In the genomic region with DNA sequence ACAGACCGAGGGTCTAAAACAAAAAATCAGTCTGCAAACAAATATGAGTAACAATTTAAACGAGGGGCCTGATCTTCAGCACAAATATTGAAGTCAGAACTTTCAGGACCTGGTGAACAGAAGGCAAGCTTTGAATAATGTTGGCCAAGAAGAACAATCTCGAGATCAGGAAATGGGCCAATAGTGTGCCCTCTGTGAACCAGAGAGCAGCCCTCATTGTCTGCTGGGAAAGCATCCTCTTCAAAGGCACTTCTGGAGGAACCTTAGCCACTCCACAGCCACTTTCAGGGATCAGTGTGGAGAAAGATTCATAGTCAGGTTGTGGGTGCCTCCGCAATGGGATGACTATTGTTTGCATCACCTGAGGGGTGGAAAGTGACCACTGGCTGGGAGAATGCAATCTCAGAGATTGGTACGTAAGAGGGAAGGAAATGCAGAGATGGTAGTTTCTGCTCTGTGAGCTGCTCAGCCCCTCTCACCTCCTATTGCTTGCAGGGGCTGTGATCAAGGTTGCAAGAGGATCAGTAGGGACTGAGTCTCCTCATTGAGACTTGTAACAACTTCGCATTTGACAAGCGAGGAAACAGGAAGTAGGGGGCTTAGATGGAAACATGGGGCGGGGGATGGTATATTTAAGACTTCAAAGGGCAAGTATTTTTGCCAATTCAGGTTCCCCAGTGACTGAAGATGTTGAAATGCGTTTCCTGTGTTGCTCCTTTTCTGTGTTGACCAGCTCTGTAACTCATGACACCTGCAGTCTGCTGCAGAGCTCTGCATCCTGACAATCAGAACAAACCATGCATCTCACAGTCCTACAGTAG, we compare ENCODE assay signal across 9 cellular contexts. TPM values are rescaled to one million over a fixed set of nuclear protein-coding genes. Genes with fewer than 3 reads are reported as not detected.
DNase-seq lines count a peak whose midpoint lies in the region; ATAC-seq and TF ChIP-seq lines count a peak whose summit lies in the region.
"Had no signal": no experiment of that assay in that cellular context is flagged by ENCODE, and none has a peak within 500 bp of the region (broad histone marks: within the 10 kb centered on the region; RNA-seq: fewer than 3 reads in every experiment).

No MANE protein-coding gene starts in this region.

- TF ChIP-seq CTCF in HFFc6 (IDR thresholded peaks at IDR 0.05) (no peak), right lobe of liver (IDR thresholded peaks at IDR 0.05) (no peak), GM13976 (IDR thresholded peaks at IDR 0.05; ENCODE audit: borderline replicate concordance, control extremely low read depth, extremely low read depth, insufficient read depth, missing control alignments) (no peak)

- no peak overlapping the region for H3K4me3 ChIP-seq in SK-N-MC
- H3K4me3 ChIP-seq in right lobe of liver: no peak overlapping the region
- H3K4me3 ChIP-seq: skin epidermis had no signal

- in situ Hi-C loops in GM13976 (cut with MboI; ENCODE audit: low sequenced_read_pairs, unreplicated experiment): no loop called here

- H3K9me3 ChIP-seq in SK-N-MC (ENCODE audit: low read depth, low read length) (no peaks in the 10 kb centered on the region), right lobe of liver (no peaks in the 10 kb centered on the region)

- WGBS in right lobe of liver (ENCODE audit: insufficient coverage, low coverage, low lambda C conversion rate, missing lambda C conversion rate): 47% methylated on average over 8 of the region's 9 CpGs

- H3K9me3 Mint-ChIP-seq in HFFc6: peaks cover 4% of the 10 kb centered on the region; the same call in 1 of the 2 replicates

- peaks cover 45% of the 10 kb centered on the region for H3K4me1 Mint-ChIP-seq in HFFc6 (ENCODE audit: low read depth)

- H3K36me3 Mint-ChIP-seq in HFFc6 (ENCODE audit: low read depth): peaks cover 4% of the 10 kb centered on the region; the same call in 1 of the 2 replicates

- no peak for TF ChIP-seq POLR2A in right lobe of liver (IDR thresholded peaks at IDR 0.05)

- H3K9ac ChIP-seq in SK-N-MC (ENCODE audit: insufficient read length): no peak overlapping the region

- H3K27ac ChIP-seq in SK-N-MC (peak overlapping the region; percentile 65; the same call in 1 of the 2 replicates), right lobe of liver (no peak overlapping the region)

- H3K36me3 ChIP-seq in SK-N-MC (ENCODE audit: insufficient read depth, low read length) (no peaks in the 10 kb centered on the region), right lobe of liver (no peaks in the 10 kb centered on the region)

- no peak overlapping the region for H3K4me3 Mint-ChIP-seq in HFFc6

- H3K4me1 ChIP-seq in right lobe of liver: peaks cover 0 to 8% (median 0%) of the 10 kb centered on the region in 4 donors

- no peaks in the 10 kb centered on the region for H3K27me3 ChIP-seq in right lobe of liver

- intact Hi-C loops in right lobe of liver (cut with DNase I): no loop called here

- peak; percentile 25 for DNase-seq in CD1c-positive myeloid dendritic cell (ENCODE audit: extremely low spot score)
- DNase-seq in HFFc6: no peak
- no peak for DNase-seq in SK-N-MC (ENCODE audit: low read depth, low spot score)
- no peak for DNase-seq in right lobe of liver
- DNase-seq in GM13976 (ENCODE audit: low spot score): no peak

- H3K27ac Mint-ChIP-seq in HFFc6: peak overlapping the region; percentile 72

- no peaks in the 10 kb centered on the region for H3K27me3 Mint-ChIP-seq in HFFc6 (ENCODE audit: insufficient read depth)

- peak in 3 of 4 donors; percentile 27 to 38 (median 33) for ATAC-seq in right lobe of liver
- ATAC-seq in esophagus mucosa: no peak
- no peak for ATAC-seq in HG03039 (IDR thresholded peaks at IDR 0.05; ENCODE audit: unreplicated experiment)
- no peak for ATAC-seq in HG02938 (IDR thresholded peaks at IDR 0.05; ENCODE audit: unreplicated experiment)

RNA-seq across cellular contexts. Expression of a gene that starts 28.4 kb away (rescaled TPM):
- 10 to 100 TPM; 25.4 to 30.0 (median 27.5) TPM for total RNA-seq in HFFc6 (2021; fragmentation: NEBNext Ultra II Directional; extraction: Animal tissue kit (Norgen Biotek cat#: 25700))
- total RNA-seq in right lobe of liver (10 to 100 TPM; 19.0 to 34.7 (median 28.2) TPM), esophagus mucosa (38.3 TPM)

RNA-seq across cellular contexts. Expression of a gene that starts 58.9 kb away (rescaled TPM):
- total RNA-seq in HFFc6 (2021; fragmentation: NEBNext Ultra II Directional; extraction: Animal tissue kit (Norgen Biotek cat#: 25700)): under 1 TPM; 0.11 to 0.77 (median 0.47) TPM
- total RNA-seq in right lobe of liver: 1 to 10 TPM in 5 of 6 experiments, under 1 TPM in 1; 0.81 to 5.0 (median 2.4) TPM
- 0.44 TPM for total RNA-seq in esophagus mucosa

Comparison
In these comparisons a context has a peak if more than half of its experiments do, and no peak if none do; other contexts are left out.
1. ATAC-seq: peak in right lobe of liver (3 of 4); none in esophagus mucosa (single experiment), HG03039 (single experiment) and HG02938 (single experiment).